Comparison of ENCODE assay signal across 14 cellular contexts in genomic region chr1:246572795-246573194, GRCh38. TPM values are rescaled to one million over a fixed set of nuclear protein-coding genes. Genes with fewer than 3 reads are reported as not detected.
DNase-seq lines count a peak whose midpoint lies in the region; ATAC-seq and TF ChIP-seq lines count a peak whose summit lies in the region.
"Had no signal": no experiment of that assay in that cellular context is flagged by ENCODE, and none has a peak within 500 bp of the region (broad histone marks: within the 10 kb centered on the region; RNA-seq: fewer than 3 reads in every experiment).

No MANE protein-coding gene starts in this region.

- H3K9me2 ChIP-seq in DOHH2 (replicated peaks; ENCODE audit: control insufficient read depth, low read length): no peaks in the 10 kb centered on the region

- peaks cover 98% of the 10 kb centered on the region for H3K79me2 ChIP-seq in DOHH2 (ENCODE audit: control insufficient read depth, low read length)

- CTCF ChIA-PET in activated CD4-positive, alpha-beta memory T cell treated with anti-CD3 and anti-CD28 coated beads, Interleukin-2, amount 10 ng/mL, durations not matched to agents 7 days and 5 days (lab: Charles Lee): no interaction called here

- ATAC-seq in natural killer cell (no peak), GM18868 (IDR thresholded peaks at IDR 0.05; ENCODE audit: unreplicated experiment) (no peak), GM21723 (IDR thresholded peaks at IDR 0.05; ENCODE audit: unreplicated experiment) (no peak)

- no peak for TF ChIP-seq CTCF in DOHH2 (IDR thresholded peaks at IDR 0.05; ENCODE audit: low read depth, low read length, poor library complexity, severe bottlenecking)
- no peak for TF ChIP-seq CTCF in natural killer cell (IDR thresholded peaks at IDR 0.05)

- peaks cover 24% of the 10 kb centered on the region for H3K36me3 ChIP-seq in DOHH2 (ENCODE audit: control insufficient read depth, low read length)

- H3K4me2 ChIP-seq in DOHH2 (ENCODE audit: low read length): peak overlapping the region; percentile 46

- POLR2A ChIA-PET in activated CD4-positive, alpha-beta memory T cell treated with anti-CD3 and anti-CD28 coated beads, Interleukin-2, amount 10 ng/mL, durations not matched to agents 7 days and 5 days (lab: Charles Lee): interaction anchor here (1.3 kb wide), 1 partner anchor 9 kb away, joined by 4 read pairs; no protein-coding TSS in a partner anchor

- intact Hi-C loops in natural killer cell (cut with micrococcal nuclease): no loop called here

- peaks cover 67% of the 10 kb centered on the region for H3K4me1 Mint-ChIP-seq in activated CD4-positive, alpha-beta memory T cell treated with anti-CD3 and anti-CD28 coated beads, Interleukin-2, amount 10 ng/mL, durations not matched to agents 7 days and 5 days
- H3K4me1 Mint-ChIP-seq in natural killer cell: peaks cover 40 to 46% of the 10 kb centered on the region in 2 donors

- peak overlapping the region; percentile 37; the same call in 1 of the 2 replicates for H3K27ac ChIP-seq in DOHH2 (ENCODE audit: low read depth, low read length)

- no peaks in the 10 kb centered on the region for H3K27me3 ChIP-seq in DOHH2 (ENCODE audit: control insufficient read depth, low read length)

- H3K27ac Mint-ChIP-seq in activated CD4-positive, alpha-beta memory T cell treated with anti-CD3 and anti-CD28 coated beads, Interleukin-2, amount 10 ng/mL, durations not matched to agents 7 days and 5 days: peak overlapping the region; percentile 42
- peak overlapping the region; percentile 54 to 72 for H3K27ac Mint-ChIP-seq in natural killer cell
- H3K27ac Mint-ChIP-seq: nephron progenitor cell had no signal

- no peaks in the 10 kb centered on the region for H3K27me3 Mint-ChIP-seq in activated CD4-positive, alpha-beta memory T cell treated with anti-CD3 and anti-CD28 coated beads, Interleukin-2, amount 10 ng/mL, durations not matched to agents 7 days and 5 days
- H3K27me3 Mint-ChIP-seq in natural killer cell (ENCODE audit: low read depth in 2 of 2): no peaks in the 10 kb centered on the region

- peaks cover 28% of the 10 kb centered on the region for H3K36me3 Mint-ChIP-seq in activated CD4-positive, alpha-beta memory T cell treated with anti-CD3 and anti-CD28 coated beads, Interleukin-2, amount 10 ng/mL, durations not matched to agents 7 days and 5 days (ENCODE audit: low read depth)
- no peaks in the 10 kb centered on the region for H3K36me3 Mint-ChIP-seq in natural killer cell

- DNase-seq in NOMO-1 treated with DMSO at 0.1 percent for 48 hours (lab: John Stamatoyannopoulos, UW; ENCODE audit: unreplicated experiment) (peak; percentile 19), NOMO-1 treated with dmso at 0.1 percent for 144 hours (lab: John Stamatoyannopoulos, UW; ENCODE audit: unreplicated experiment) (no peak), natural killer cell (no peak), NCI-H774 (lab: John Stamatoyannopoulos, UW) (no peak)
- no peak for DNase-seq in activated CD4-positive, alpha-beta memory T cell treated with anti-CD3 and anti-CD28 coated beads, Interleukin-2, amount 10 ng/mL, durations not matched to agents 7 days and 5 days
- DNase-seq: activated CD4-positive, alpha-beta T cell treated with anti-CD3 and anti-CD28 coated beads, Interleukin-2, amount 50 U/mL, for 48 hours; amniotic stem cell; DMS 273 treated with DMSO at 0.1 percent for 48 hours; foreskin fibroblast; nephron progenitor cell; trophoblast cell had no signal

- H3K9me3 ChIP-seq in DOHH2 (ENCODE audit: control insufficient read depth, insufficient read depth, low read length): no peaks in the 10 kb centered on the region

- H3F3A ChIP-seq in DOHH2 (ENCODE audit: control insufficient read depth, insufficient read depth): peaks cover 39% of the 10 kb centered on the region

- H3K9me3 Mint-ChIP-seq in activated CD4-positive, alpha-beta memory T cell treated with anti-CD3 and anti-CD28 coated beads, Interleukin-2, amount 10 ng/mL, durations not matched to agents 7 days and 5 days: peaks cover 4% of the 10 kb centered on the region
- H3K9me3 Mint-ChIP-seq in natural killer cell: no peaks in the 10 kb centered on the region

- no peaks in the 10 kb centered on the region for H4K20me1 ChIP-seq in DOHH2 (ENCODE audit: control insufficient read depth, insufficient read depth, low read depth, low read length)

- peak overlapping the region; percentile 31 for H3K4me3 ChIP-seq in DOHH2 (ENCODE audit: low read length)

- H3K4me3 Mint-ChIP-seq in activated CD4-positive, alpha-beta memory T cell treated with anti-CD3 and anti-CD28 coated beads, Interleukin-2, amount 10 ng/mL, durations not matched to agents 7 days and 5 days: no peak overlapping the region
- H3K4me3 Mint-ChIP-seq in natural killer cell: no peak overlapping the region
- H3K4me3 Mint-ChIP-seq: nephron progenitor cell had no signal

- peaks cover 82% of the 10 kb centered on the region for H3K4me1 ChIP-seq in DOHH2 (ENCODE audit: control insufficient read depth, low read length)

RNA-seq across cellular contexts. Expression of gene CNST, which starts 6.5 kb away (rescaled TPM):
- total RNA-seq in activated CD4-positive, alpha-beta memory T cell treated with anti-CD3 and anti-CD28 coated beads, Interleukin-2, amount 10 ng/mL, durations not matched to agents 7 days and 5 days: 10 to 100 TPM; 36.2 to 39.3 TPM
- 10 to 100 TPM; 48.2 to 56.1 (median 49.7) TPM for total RNA-seq in natural killer cell

RNA-seq across cellular contexts. Expression of gene TFB2M, which starts 6.7 kb away (rescaled TPM):
- total RNA-seq in activated CD4-positive, alpha-beta memory T cell treated with anti-CD3 and anti-CD28 coated beads, Interleukin-2, amount 10 ng/mL, durations not matched to agents 7 days and 5 days: 1 to 10 TPM; 7.4 to 9.0 TPM
- 10 to 100 TPM; 13.4 to 15.1 (median 15.1) TPM for total RNA-seq in natural killer cell
